25 cellular contexts compared by ENCODE assay signal in the genomic region with DNA sequence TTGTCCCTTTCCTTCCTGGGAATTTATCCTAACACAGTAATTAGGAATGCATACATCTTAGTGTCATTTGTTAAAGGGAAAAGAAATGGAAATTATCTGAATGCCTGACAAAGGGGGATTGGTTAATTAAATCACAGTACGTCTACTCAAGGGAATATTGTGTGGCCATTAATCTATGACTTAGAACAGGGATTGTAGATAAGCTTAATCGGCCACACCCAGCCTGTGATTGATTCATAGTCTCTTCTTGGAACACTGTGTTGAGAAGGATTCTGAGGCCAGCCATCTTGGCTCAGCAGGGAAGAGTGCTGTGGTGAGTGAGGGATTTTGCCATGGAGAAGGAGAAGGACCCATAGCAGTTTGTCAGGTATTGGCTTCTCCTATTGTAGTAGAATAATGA.
"Had no signal": no experiment of that assay in that cellular context is flagged by ENCODE, and none has a peak within 500 bp of the region (broad histone marks: within the 10 kb centered on the region; RNA-seq: fewer than 3 reads in every experiment).

No MANE protein-coding gene starts in this region.

- H3K27ac ChIP-seq: lower lobe of right lung, neural progenitor cell, right lobe of liver, upper lobe of left lung had no signal

- H3K27me3 ChIP-seq: neural progenitor cell, right lobe of liver, upper lobe of left lung had no signal

- H3K9me3 Mint-ChIP-seq: activated B cell treated with CpG ODN at 0.5 μM for 24 hours; activated T-cell treated with anti-CD3 and anti-CD28 coated beads, Interleukin-2, amount 50 U/mL, for 4 hours; immature natural killer cell; naive thymus-derived CD8-positive, alpha-beta T cell; neural progenitor cell had no signal

- H3K4me1 ChIP-seq: lower lobe of right lung, upper lobe of left lung had no signal

- H3K4me3 Mint-ChIP-seq: activated B cell treated with CpG ODN at 0.5 μM for 24 hours; activated T-cell treated with anti-CD3 and anti-CD28 coated beads, Interleukin-2, amount 50 U/mL, for 4 hours; immature natural killer cell; naive thymus-derived CD8-positive, alpha-beta T cell; neural progenitor cell; T-helper 17 cell had no signal

- FAIRE-seq: astrocyte, colon, endothelial cell of umbilical vein had no signal

- H3K27ac Mint-ChIP-seq: activated B cell treated with CpG ODN at 0.5 μM for 24 hours, immature natural killer cell, neural progenitor cell, T-helper 17 cell had no signal

- H2AFZ ChIP-seq: neural progenitor cell had no signal

- H3K4me2 ChIP-seq: smooth muscle cell had no signal

- H3K9me3 ChIP-seq: lower lobe of right lung, right lobe of liver, upper lobe of left lung had no signal

- H3K36me3 ChIP-seq: neural progenitor cell had no signal

- H3K4me3 ChIP-seq: lower lobe of right lung, neural progenitor cell, right lobe of liver, smooth muscle cell, upper lobe of left lung had no signal

- DNase-seq: activated B cell treated with CpG ODN at 0.5 μM for 24 hours; activated CD4-positive, alpha-beta T cell treated with anti-CD3 and anti-CD28 coated beads for 4 hours; activated CD8-positive, alpha-beta memory T cell treated with anti-CD3 and anti-CD28 coated beads, Interleukin-2, amount 50 U/mL, for 48 hours; activated naive CD4-positive, alpha-beta T cell treated with anti-CD3 and anti-CD28 coated beads, Interleukin-2, amount 50 U/mL, for 16 hours; activated T-cell treated with anti-CD3 and anti-CD28 coated beads, Interleukin-2, amount 50 U/mL, for 4 hours; central memory CD4-positive, alpha-beta T cell; effector memory CD4-positive, alpha-beta T cell; foreskin melanocyte; immature natural killer cell; lower lobe of right lung; naive thymus-derived CD8-positive, alpha-beta T cell; posterior cingulate gyrus; right lobe of liver; stimulated activated CD4-positive, alpha-beta T cell treated with anti-CD3 and anti-CD28 coated beads, Interleukin-15, amount 100 ng/mL, for 24 hours; stimulated activated CD4-positive, alpha-beta T cell treated with anti-CD3 and anti-CD28 coated beads, Interleukin-2, amount 100 ng/mL, for 48 hours; stimulated activated CD8-positive, alpha-beta memory T cell treated with anti-CD3 and anti-CD28 coated beads, Interleukin-4, amount 100 ng/mL, for 48 hours; stimulated activated naive CD4-positive, alpha-beta T cell; SW 1271; T-helper 17 cell; upper lobe of left lung had no signal

- H3K27me3 Mint-ChIP-seq: activated B cell treated with CpG ODN at 0.5 μM for 24 hours; naive thymus-derived CD8-positive, alpha-beta T cell; T-helper 17 cell had no signal

- H3K9ac ChIP-seq: neural progenitor cell had no signal
